ENCODE assay signal across 8 cellular contexts in the genomic region with DNA sequence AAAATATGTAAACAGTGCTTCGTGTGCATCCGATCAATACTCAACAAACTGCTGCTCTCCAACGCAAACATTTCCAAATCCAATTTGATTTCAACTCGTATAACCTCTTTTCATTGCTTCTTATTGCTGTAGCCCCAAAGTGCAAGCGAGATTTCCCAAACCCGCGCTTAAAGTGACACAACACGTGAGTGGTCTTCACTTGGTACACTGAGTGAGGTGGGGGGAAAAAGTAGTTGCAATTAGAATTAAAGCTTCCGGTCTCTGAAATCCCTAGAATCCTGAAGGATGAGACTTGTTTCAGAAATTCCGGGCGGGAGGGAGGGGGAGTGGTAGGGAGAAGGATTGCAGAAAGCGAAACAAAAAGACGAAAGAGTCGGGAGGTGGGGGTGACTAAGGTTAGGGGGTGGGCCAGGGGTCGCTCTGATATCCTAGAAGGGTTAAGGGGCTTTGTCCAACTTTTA.
DNase-seq lines count a peak whose midpoint lies in the region; ATAC-seq and TF ChIP-seq lines count a peak whose summit lies in the region.

No MANE protein-coding gene starts in this region.

- no peaks in the 10 kb centered on the region for H3K36me3 ChIP-seq in gastroesophageal sphincter

- 0 to 10% methylated on average over 8 to 12 of the region's 15 CpGs for WGBS in gastroesophageal sphincter (ENCODE audit: low coverage in 1 of 2), 2 donors

- ATAC-seq in gastroesophageal sphincter (peak; percentile 52), omental fat pad (ENCODE audit: low FRiP score) (peak; percentile 17), HG03354 (IDR thresholded peaks at IDR 0.05; ENCODE audit: poor library complexity, severe bottlenecking, unreplicated experiment) (no peak), HG03442 (IDR thresholded peaks at IDR 0.05; ENCODE audit: unreplicated experiment) (no peak)

- peaks cover 5% of the 10 kb centered on the region for H3K27me3 ChIP-seq in gastroesophageal sphincter

- no peaks in the 10 kb centered on the region for H3K9me3 ChIP-seq in gastroesophageal sphincter

- peaks cover 0 to 33% (median 6%) of the 10 kb centered on the region in 3 donors for H3K4me1 ChIP-seq in gastroesophageal sphincter

- TF ChIP-seq EP300 in gastroesophageal sphincter (IDR thresholded peaks at IDR 0.05) = no peak

- TF ChIP-seq POLR2A in gastroesophageal sphincter (IDR thresholded peaks at IDR 0.05) = no peak

- H3K27ac ChIP-seq in VCaP (peak overlapping the region; percentile 17; the same call in 1 of the 2 replicates), gastroesophageal sphincter (peak overlapping the region; percentile 67 to 89 (median 84))

- TF ChIP-seq CTCF in VCaP (conservative IDR thresholded peaks at IDR 0.05) = no peak
- TF ChIP-seq CTCF in gastroesophageal sphincter (IDR thresholded peaks at IDR 0.05) = no peak
- TF ChIP-seq CTCF in omental fat pad (IDR thresholded peaks at IDR 0.05) = no peak

- H3K4me3 ChIP-seq in gastroesophageal sphincter = peak overlapping the region; percentile 84 to 87

- DNase-seq in NCI-H2227 treated with DMSO at 0.1 percent for 48 hours (lab: John Stamatoyannopoulos, UW) = peak; percentile 10
- DNase-seq in NCI-H2227 (lab: John Stamatoyannopoulos, UW; ENCODE audit: unreplicated experiment) = no peak
- no peak for DNase-seq in omental fat pad (ENCODE audit: low spot score)
- no peak for DNase-seq in amniotic stem cell (lab: John Stamatoyannopoulos, UW)

Comparison
In these comparisons a context has a peak if more than half of its experiments do, and no peak if none do; other contexts are left out.
1. ATAC-seq: peak in gastroesophageal sphincter (single experiment) and omental fat pad (single experiment); none in HG03354 (single experiment) and HG03442 (single experiment).